Comparison of ENCODE assay signal across 7 cellular contexts in genomic region chr17:82781894-82782274, GRCh38. TPM values are rescaled to one million over a fixed set of nuclear protein-coding genes. Genes with fewer than 3 reads are reported as not detected.
A peak's percentile ranks its signal among the peaks of the same experiment; 100 is the strongest.
DNase-seq lines count a peak whose midpoint lies in the region; ATAC-seq and TF ChIP-seq lines count a peak whose summit lies in the region.

No MANE protein-coding gene starts in this region.

- H3K27ac ChIP-seq in RWPE2 (ENCODE audit: poor library complexity, severe bottlenecking) = no peak overlapping the region
- H3K27ac ChIP-seq in subcutaneous abdominal adipose tissue (ENCODE audit: low read depth, low read length) = peak overlapping the region; percentile 23

- no peaks in the 10 kb centered on the region for H3K27me3 Mint-ChIP-seq in activated T-helper 2 cell treated with anti-CD3 and anti-CD28 coated beads, Interferon-gamma antibody, Interleukin-2, Interleukin-4, amounts not matched to agents 10 μg/mL and 5 μg/mL and 100 μg/mL, durations not matched to agents 14 hours and 24 hours and 36 hours (ENCODE audit: low read depth)

- H3K4me3 ChIP-seq in RWPE2 (ENCODE audit: severe bottlenecking) (no peak overlapping the region), fibroblast of villous mesenchyme (ENCODE audit: low read depth, low read length) (no peak overlapping the region), subcutaneous abdominal adipose tissue (ENCODE audit: low read depth in 1 of 5, low read length in 5 of 5) (peak overlapping the region in 2 of 5 donors; percentile 32 to 45)

- DNase-seq in LHCN-M2 (ENCODE audit: low read depth) (peak; percentile 61), RWPE2 (ENCODE audit: low spot score) (no peak), fibroblast of villous mesenchyme (ENCODE audit: low read depth) (peak; percentile 80), nucleus accumbens (lab: John Stamatoyannopoulos, UW) (peak in 50 of 56 donors; percentile 22 to 87 (median 58))
- DNase-seq in activated T-helper 2 cell treated with anti-CD3 and anti-CD28 coated beads, Interferon-gamma antibody, Interleukin-2, Interleukin-4, amounts not matched to agents 10 μg/mL and 5 μg/mL and 100 μg/mL, durations not matched to agents 14 hours and 24 hours and 36 hours (ENCODE audit: low spot score) = peak; percentile 77

- H3K4me3 Mint-ChIP-seq in activated T-helper 2 cell treated with anti-CD3 and anti-CD28 coated beads, Interferon-gamma antibody, Interleukin-2, Interleukin-4, amounts not matched to agents 10 μg/mL and 5 μg/mL and 100 μg/mL, durations not matched to agents 14 hours and 24 hours and 36 hours (ENCODE audit: low read depth) = no peak overlapping the region

- H3K9me3 Mint-ChIP-seq in activated T-helper 2 cell treated with anti-CD3 and anti-CD28 coated beads, Interferon-gamma antibody, Interleukin-2, Interleukin-4, amounts not matched to agents 10 μg/mL and 5 μg/mL and 100 μg/mL, durations not matched to agents 14 hours and 24 hours and 36 hours = no peaks in the 10 kb centered on the region

- peaks cover 24% of the 10 kb centered on the region for H3K36me3 Mint-ChIP-seq in activated T-helper 2 cell treated with anti-CD3 and anti-CD28 coated beads, Interferon-gamma antibody, Interleukin-2, Interleukin-4, amounts not matched to agents 10 μg/mL and 5 μg/mL and 100 μg/mL, durations not matched to agents 14 hours and 24 hours and 36 hours (ENCODE audit: low read depth)

- H3K4me1 Mint-ChIP-seq in activated T-helper 2 cell treated with anti-CD3 and anti-CD28 coated beads, Interferon-gamma antibody, Interleukin-2, Interleukin-4, amounts not matched to agents 10 μg/mL and 5 μg/mL and 100 μg/mL, durations not matched to agents 14 hours and 24 hours and 36 hours (ENCODE audit: low read depth) = peaks cover 10% of the 10 kb centered on the region

- ATAC-seq in RWPE2 (ENCODE audit: low read depth) = peak; percentile 94

- H3K36me3 ChIP-seq in RWPE2 (ENCODE audit: low read depth) (peaks cover 23% of the 10 kb centered on the region), subcutaneous abdominal adipose tissue (ENCODE audit: control insufficient read depth in 5 of 5, insufficient read depth in 5 of 5, low read length in 5 of 5) (peaks cover 0 to 32% (median 17%) of the 10 kb centered on the region in 5 donors)

- H3K9me3 ChIP-seq in RWPE2 (ENCODE audit: severe bottlenecking) (no peaks in the 10 kb centered on the region), subcutaneous abdominal adipose tissue (ENCODE audit: control insufficient read depth in 5 of 5, low read length in 5 of 5) (no peaks in the 10 kb centered on the region)

- H3K4me1 ChIP-seq in RWPE2 (ENCODE audit: insufficient read depth, poor library complexity, severe bottlenecking) (peaks cover 3% of the 10 kb centered on the region), subcutaneous abdominal adipose tissue (ENCODE audit: control insufficient read depth in 5 of 5, insufficient read depth in 5 of 5, low read length in 5 of 5) (peaks cover 0 to 21% (median under 1%) of the 10 kb centered on the region in 5 donors)

- intact Hi-C loops in activated T-helper 2 cell treated with anti-CD3 and anti-CD28 coated beads, Interferon-gamma antibody, Interleukin-2, Interleukin-4, amounts not matched to agents 10 μg/mL and 5 μg/mL and 100 μg/mL, durations not matched to agents 14 hours and 24 hours and 36 hours (cut with micrococcal nuclease) = loop anchor here (2.0 to 10.0 kb wide), 2 partner anchors 83 to 135 kb away; no protein-coding TSS in a partner anchor

- no peak overlapping the region for H3K27ac Mint-ChIP-seq in activated T-helper 2 cell treated with anti-CD3 and anti-CD28 coated beads, Interferon-gamma antibody, Interleukin-2, Interleukin-4, amounts not matched to agents 10 μg/mL and 5 μg/mL and 100 μg/mL, durations not matched to agents 14 hours and 24 hours and 36 hours

- H3K27me3 ChIP-seq in RWPE2 (ENCODE audit: insufficient read depth, poor library complexity, severe bottlenecking) (no peaks in the 10 kb centered on the region), subcutaneous abdominal adipose tissue (ENCODE audit: control insufficient read depth in 5 of 5, insufficient read depth in 4 of 5, low read length in 5 of 5) (no peaks in the 10 kb centered on the region)

- TF ChIP-seq CTCF in GM12874 (IDR thresholded peaks at IDR 0.05; ENCODE audit: insufficient read depth, low read depth, low read length) = peak; percentile 98
- peak; percentile 93 for TF ChIP-seq CTCF in RWPE2 (IDR thresholded peaks at IDR 0.05; ENCODE audit: poor library complexity, severe bottlenecking)
- TF ChIP-seq CTCF in fibroblast of villous mesenchyme (IDR thresholded peaks at IDR 0.05; ENCODE audit: insufficient read depth, low read depth, low read length) = peak; percentile 98

- H3K9ac ChIP-seq in subcutaneous abdominal adipose tissue (ENCODE audit: low read length in 5 of 5) = no peak overlapping the region

RNA-seq across cellular contexts. Expression of gene TBCD, which starts 30.0 kb away (rescaled TPM):
- total RNA-seq in LHCN-M2 (2014; rRNA removed) (27.0 and 46.2 TPM in 2 replicates), fibroblast of villous mesenchyme (22.5 and 29.6 TPM in 2 replicates)
- 65.5 TPM for polyA plus RNA-seq in LHCN-M2 (2012)
- total RNA-seq in activated T-helper 2 cell treated with anti-CD3 and anti-CD28 coated beads, Interferon-gamma antibody, Interleukin-2, Interleukin-4, amounts not matched to agents 10 μg/mL and 5 μg/mL and 100 μg/mL, durations not matched to agents 14 hours and 24 hours and 36 hours = 120 and 125 TPM in 2 replicates

RNA-seq across cellular contexts. Expression of gene FN3K, which starts 46.5 kb away (rescaled TPM):
- total RNA-seq in LHCN-M2 (2014; rRNA removed) = 0.23 and 3.1 TPM in 2 replicates
- polyA plus RNA-seq in LHCN-M2 (2012) = 3.0 TPM
- 3.6 and 4.0 TPM in 2 replicates for total RNA-seq in activated T-helper 2 cell treated with anti-CD3 and anti-CD28 coated beads, Interferon-gamma antibody, Interleukin-2, Interleukin-4, amounts not matched to agents 10 μg/mL and 5 μg/mL and 100 μg/mL, durations not matched to agents 14 hours and 24 hours and 36 hours
- total RNA-seq in fibroblast of villous mesenchyme = 2.2 and 2.9 TPM in 2 replicates

RNA-seq across cellular contexts. Expression of gene ZNF750, which starts 57.9 kb away (rescaled TPM):
- total RNA-seq in LHCN-M2 (2014; rRNA removed) (not detected in 2 replicates), fibroblast of villous mesenchyme (not detected in 2 replicates)
- 0.02 TPM for polyA plus RNA-seq in LHCN-M2 (2012)
- not detected in 2 replicates for total RNA-seq in activated T-helper 2 cell treated with anti-CD3 and anti-CD28 coated beads, Interferon-gamma antibody, Interleukin-2, Interleukin-4, amounts not matched to agents 10 μg/mL and 5 μg/mL and 100 μg/mL, durations not matched to agents 14 hours and 24 hours and 36 hours
